23 cellular contexts compared by ENCODE assay signal in the genomic region with DNA sequence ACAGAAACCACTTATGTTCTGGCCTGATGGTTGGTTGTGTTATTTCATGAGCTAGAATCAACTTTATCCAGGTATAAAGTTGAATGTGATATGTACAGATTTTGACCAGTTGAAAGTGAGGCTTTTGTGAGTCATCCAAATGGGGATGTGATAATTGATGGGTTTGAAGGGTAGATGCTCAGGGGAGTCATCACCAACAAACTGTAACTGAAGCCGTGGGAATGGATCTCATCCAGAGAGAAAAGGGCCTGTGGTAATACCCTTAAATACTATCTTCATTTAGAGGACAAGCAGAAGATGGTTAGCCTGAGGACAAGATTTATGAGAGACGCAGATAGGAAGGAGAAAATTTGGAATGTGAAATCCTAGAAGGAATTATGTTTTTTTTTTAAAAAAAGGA.
"Had no signal": no experiment of that assay in that cellular context is flagged by ENCODE, and none has a peak within 500 bp of the region (broad histone marks: within the 10 kb centered on the region; RNA-seq: fewer than 3 reads in every experiment).

No MANE protein-coding gene starts in this region.

- H3K9me3 ChIP-seq: prostate gland, right atrium auricular region, suprapubic skin had no signal

- H3K27ac ChIP-seq: foreskin keratinocyte, hepatocyte, prostate gland, right atrium auricular region, stomach, suprapubic skin, tibial nerve, WERI-Rb-1 had no signal

- DNase-seq: activated CD4-positive, alpha-beta T cell treated with anti-CD3 and anti-CD28 coated beads, Interleukin-2, amount 10 ng/mL, durations not matched to agents 7 days and 5 days; activated CD4-positive, CD25-positive, alpha-beta regulatory T cell treated with anti-CD3 and anti-CD28 coated beads, Interleukin-2, amount 50 U/mL, for 72 hours; activated CD8-positive, alpha-beta memory T cell treated with anti-CD3 and anti-CD28 coated beads, Interleukin-2, amount 10 ng/mL, durations not matched to agents 7 days and 5 days; activated CD8-positive, alpha-beta T cell treated with anti-CD3 and anti-CD28 coated beads for 36 hours; activated gamma-delta T cell; aorta; caudate nucleus; effector CD4-positive, alpha-beta T cell; foreskin keratinocyte; immature natural killer cell; kidney glomerular epithelial cell; midbrain; stimulated activated CD4-positive, alpha-beta T cell treated with anti-CD3 and anti-CD28 coated beads, Interleukin-2, amount 100 ng/mL, for 24 hours; stomach; WERI-Rb-1 had no signal

- H3K4me3 ChIP-seq: hepatocyte, prostate gland, right atrium auricular region, stomach, suprapubic skin, tibial nerve had no signal

- H3K4me1 ChIP-seq: foreskin keratinocyte, prostate gland had no signal

- FAIRE-seq: endometrium had no signal

- H3K36me3 ChIP-seq: prostate gland, WERI-Rb-1 had no signal

- H3K4me2 ChIP-seq: hepatocyte had no signal

- ATAC-seq: activated CD8-positive, alpha-beta memory T cell treated with anti-CD3 and anti-CD28 coated beads, Interleukin-2, amount 10 ng/mL, durations not matched to agents 7 days and 5 days; activated CD8-positive, alpha-beta T cell treated with anti-CD3 and anti-CD28 coated beads for 36 hours; foreskin keratinocyte; natural killer cell treated with Interleukin-12 subunit alpha and Interleukin-12 subunit beta and Interleukin-15 and Interleukin-18, amount 100 ng/mL, for 72 hours; stimulated activated effector memory CD8-positive, alpha-beta T cell treated with anti-CD3 and anti-CD28 coated beads, Interleukin-12 subunit alpha, Interleukin-12 subunit beta, amount 100 ng/mL, for 72 hours had no signal

- H2AFZ ChIP-seq: hepatocyte had no signal

- H3K79me2 ChIP-seq: hepatocyte had no signal

- H3K27me3 ChIP-seq: foreskin keratinocyte, hepatocyte, right atrium auricular region, stomach, suprapubic skin, tibial nerve had no signal
